1 cellular context compared by ENCODE assay signal in the genomic region with DNA sequence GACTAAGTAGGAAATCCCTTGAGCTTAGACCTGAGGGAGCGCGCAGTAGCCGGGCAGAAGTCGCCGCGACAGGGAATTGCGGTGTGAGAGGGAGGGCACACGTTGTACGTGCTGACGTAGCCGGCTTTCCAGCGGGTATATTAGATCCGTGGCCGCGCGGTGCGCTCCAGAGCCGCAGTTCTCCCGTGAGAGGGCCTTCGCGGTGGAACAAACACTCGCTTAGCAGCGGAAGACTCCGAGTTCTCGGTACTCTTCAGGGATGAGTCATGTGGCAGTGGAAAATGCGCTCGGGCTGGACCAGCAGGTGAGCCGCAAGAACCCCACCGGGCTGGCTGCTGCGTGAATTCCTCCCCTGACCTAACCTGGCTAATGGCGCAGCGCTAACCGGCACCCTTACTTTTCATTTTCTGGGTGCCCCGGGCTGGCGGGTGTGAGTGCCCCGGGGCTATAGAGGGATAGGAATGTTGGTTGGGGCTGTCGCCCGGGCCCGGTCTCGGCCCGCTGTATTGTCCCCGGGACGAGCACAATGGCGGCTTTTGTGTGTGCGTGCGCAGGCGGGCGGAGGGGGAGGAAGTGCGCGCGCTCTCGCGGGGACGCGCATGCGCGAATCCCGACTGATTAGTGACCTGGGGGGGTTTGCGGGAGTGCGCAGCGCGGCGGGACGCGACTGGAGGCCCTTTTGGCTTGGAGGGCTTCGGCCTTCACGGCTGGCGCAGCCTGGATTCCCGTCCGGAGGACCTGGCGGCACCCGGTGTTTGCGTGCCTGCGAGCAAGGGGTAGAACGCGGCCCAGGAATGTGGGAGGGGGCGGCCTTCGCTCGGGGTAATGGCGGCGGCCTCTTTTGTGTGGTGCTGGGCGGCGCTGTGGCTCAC.
TF ChIP-seq lines count a peak whose summit lies in the region.

A gene (plus strand): TSS at position 169 of the 872 bp plus-strand sequence. CDS start 91 bp downstream, at position 260.

TF ChIP-seq in K562, 482 proteins besides CTCF, POLR2A, EP300 and RAD21 (continued from another document and continues in another):
- TF ChIP-seq, protein P1, sequence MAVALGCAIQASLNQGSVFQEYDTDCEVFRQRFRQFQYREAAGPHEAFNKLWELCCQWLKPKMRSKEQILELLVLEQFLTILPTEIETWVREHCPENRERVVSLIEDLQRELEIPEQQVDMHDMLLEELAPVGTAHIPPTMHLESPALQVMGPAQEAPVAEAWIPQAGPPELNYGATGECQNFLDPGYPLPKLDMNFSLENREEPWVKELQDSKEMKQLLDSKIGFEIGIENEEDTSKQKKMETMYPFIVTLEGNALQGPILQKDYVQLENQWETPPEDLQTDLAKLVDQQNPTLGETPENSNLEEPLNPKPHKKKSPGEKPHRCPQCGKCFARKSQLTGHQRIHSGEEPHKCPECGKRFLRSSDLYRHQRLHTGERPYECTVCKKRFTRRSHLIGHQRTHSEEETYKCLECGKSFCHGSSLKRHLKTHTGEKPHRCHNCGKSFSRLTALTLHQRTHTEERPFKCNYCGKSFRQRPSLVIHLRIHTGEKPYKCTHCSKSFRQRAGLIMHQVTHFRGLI (CRISPR knock-in tag; IDR thresholded peaks at IDR 0.05), result no peak
- TF ChIP-seq POLR2AphosphoS5 (IDR thresholded peaks at IDR 0.05; ENCODE audit: control insufficient read depth, insufficient read depth, low read depth, low read length), result peak; percentile 98
- no peak for TF ChIP-seq ZNF165 (CRISPR knock-in tag; IDR thresholded peaks at IDR 0.05; ENCODE audit: borderline replicate concordance)
- TF ChIP-seq, protein P2, sequence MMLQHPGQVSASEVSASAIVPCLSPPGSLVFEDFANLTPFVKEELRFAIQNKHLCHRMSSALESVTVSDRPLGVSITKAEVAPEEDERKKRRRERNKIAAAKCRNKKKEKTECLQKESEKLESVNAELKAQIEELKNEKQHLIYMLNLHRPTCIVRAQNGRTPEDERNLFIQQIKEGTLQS (IDR thresholded peaks at IDR 0.05), result peak; percentile 77
- TF ChIP-seq, protein P2 (CRISPR knock-in tag; conservative IDR thresholded peaks at IDR 0.05), result peak; percentile 79
- no peak for TF ChIP-seq ZNF224 (CRISPR knock-in tag; IDR thresholded peaks at IDR 0.05)
- TF ChIP-seq PHB (CRISPR knock-in tag; IDR thresholded peaks at IDR 0.05), result no peak
- no peak for TF ChIP-seq ILK (tag; IDR thresholded peaks at IDR 0.05; ENCODE audit: borderline replicate concordance, low read depth)
- TF ChIP-seq HOXB6 (CRISPR knock-in tag; IDR thresholded peaks at IDR 0.05; ENCODE audit: borderline replicate concordance), result no peak
- TF ChIP-seq STAG1 (CRISPR knock-in tag; IDR thresholded peaks at IDR 0.05; ENCODE audit: borderline replicate concordance), result 0 out of 2 replicates have a peak, but pooled peaks have one; percentile 6
- TF ChIP-seq, protein P3, sequence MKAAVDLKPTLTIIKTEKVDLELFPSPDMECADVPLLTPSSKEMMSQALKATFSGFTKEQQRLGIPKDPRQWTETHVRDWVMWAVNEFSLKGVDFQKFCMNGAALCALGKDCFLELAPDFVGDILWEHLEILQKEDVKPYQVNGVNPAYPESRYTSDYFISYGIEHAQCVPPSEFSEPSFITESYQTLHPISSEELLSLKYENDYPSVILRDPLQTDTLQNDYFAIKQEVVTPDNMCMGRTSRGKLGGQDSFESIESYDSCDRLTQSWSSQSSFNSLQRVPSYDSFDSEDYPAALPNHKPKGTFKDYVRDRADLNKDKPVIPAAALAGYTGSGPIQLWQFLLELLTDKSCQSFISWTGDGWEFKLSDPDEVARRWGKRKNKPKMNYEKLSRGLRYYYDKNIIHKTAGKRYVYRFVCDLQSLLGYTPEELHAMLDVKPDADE (conservative IDR thresholded peaks at IDR 0.05; ENCODE audit: control insufficient read depth, low read depth, low read length), result peak; percentile 48; the same call in 1 of the 2 replicates
- no peak for TF ChIP-seq PHB2 (IDR thresholded peaks at IDR 0.05; ENCODE audit: low read depth)
- TF ChIP-seq, protein P4, sequence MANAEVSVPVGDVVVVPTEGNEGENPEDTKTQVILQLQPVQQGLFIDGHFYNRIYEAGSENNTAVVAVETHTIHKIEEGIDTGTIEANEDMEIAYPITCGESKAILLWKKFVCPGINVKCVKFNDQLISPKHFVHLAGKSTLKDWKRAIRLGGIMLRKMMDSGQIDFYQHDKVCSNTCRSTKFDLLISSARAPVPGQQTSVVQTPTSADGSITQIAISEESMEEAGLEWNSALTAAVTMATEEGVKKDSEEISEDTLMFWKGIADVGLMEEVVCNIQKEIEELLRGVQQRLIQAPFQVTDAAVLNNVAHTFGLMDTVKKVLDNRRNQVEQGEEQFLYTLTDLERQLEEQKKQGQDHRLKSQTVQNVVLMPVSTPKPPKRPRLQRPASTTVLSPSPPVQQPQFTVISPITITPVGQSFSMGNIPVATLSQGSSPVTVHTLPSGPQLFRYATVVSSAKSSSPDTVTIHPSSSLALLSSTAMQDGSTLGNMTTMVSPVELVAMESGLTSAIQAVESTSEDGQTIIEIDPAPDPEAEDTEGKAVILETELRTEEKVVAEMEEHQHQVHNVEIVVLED (CRISPR knock-in tag; IDR thresholded peaks at IDR 0.05), result peak; percentile 93
- peak; percentile 69 for TF ChIP-seq RBM39 (optimal IDR thresholded peaks at IDR 0.05; ENCODE audit: low read depth, low read length)
- peak; percentile 24 for TF ChIP-seq EP400 (IDR thresholded peaks at IDR 0.05)
- peak; percentile 59 for TF ChIP-seq RBBP5 (IDR thresholded peaks at IDR 0.05; ENCODE audit: borderline replicate concordance, insufficient read depth, low read length, poor library complexity, severe bottlenecking)
- TF ChIP-seq, protein P5, sequence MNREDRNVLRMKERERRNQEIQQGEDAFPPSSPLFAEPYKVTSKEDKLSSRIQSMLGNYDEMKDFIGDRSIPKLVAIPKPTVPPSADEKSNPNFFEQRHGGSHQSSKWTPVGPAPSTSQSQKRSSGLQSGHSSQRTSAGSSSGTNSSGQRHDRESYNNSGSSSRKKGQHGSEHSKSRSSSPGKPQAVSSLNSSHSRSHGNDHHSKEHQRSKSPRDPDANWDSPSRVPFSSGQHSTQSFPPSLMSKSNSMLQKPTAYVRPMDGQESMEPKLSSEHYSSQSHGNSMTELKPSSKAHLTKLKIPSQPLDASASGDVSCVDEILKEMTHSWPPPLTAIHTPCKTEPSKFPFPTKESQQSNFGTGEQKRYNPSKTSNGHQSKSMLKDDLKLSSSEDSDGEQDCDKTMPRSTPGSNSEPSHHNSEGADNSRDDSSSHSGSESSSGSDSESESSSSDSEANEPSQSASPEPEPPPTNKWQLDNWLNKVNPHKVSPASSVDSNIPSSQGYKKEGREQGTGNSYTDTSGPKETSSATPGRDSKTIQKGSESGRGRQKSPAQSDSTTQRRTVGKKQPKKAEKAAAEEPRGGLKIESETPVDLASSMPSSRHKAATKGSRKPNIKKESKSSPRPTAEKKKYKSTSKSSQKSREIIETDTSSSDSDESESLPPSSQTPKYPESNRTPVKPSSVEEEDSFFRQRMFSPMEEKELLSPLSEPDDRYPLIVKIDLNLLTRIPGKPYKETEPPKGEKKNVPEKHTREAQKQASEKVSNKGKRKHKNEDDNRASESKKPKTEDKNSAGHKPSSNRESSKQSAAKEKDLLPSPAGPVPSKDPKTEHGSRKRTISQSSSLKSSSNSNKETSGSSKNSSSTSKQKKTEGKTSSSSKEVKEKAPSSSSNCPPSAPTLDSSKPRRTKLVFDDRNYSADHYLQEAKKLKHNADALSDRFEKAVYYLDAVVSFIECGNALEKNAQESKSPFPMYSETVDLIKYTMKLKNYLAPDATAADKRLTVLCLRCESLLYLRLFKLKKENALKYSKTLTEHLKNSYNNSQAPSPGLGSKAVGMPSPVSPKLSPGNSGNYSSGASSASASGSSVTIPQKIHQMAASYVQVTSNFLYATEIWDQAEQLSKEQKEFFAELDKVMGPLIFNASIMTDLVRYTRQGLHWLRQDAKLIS (CRISPR knock-in tag; IDR thresholded peaks at IDR 0.05), result peak; percentile 98
- peak; percentile 36 for TF ChIP-seq EGR1 (conservative IDR thresholded peaks at IDR 0.05)
- TF ChIP-seq ETV6 (IDR thresholded peaks at IDR 0.05; ENCODE audit: borderline replicate concordance in 1 of 2, low read depth in 2 of 2, low read length in 1 of 2), result 0 out of 4 replicates have a peak, but pooled peaks of 1 of the 2 experiments have one; percentile 31
- TF ChIP-seq ETV6 (CRISPR knock-in tag; IDR thresholded peaks at IDR 0.05; ENCODE audit: borderline replicate concordance), result no peak
- TF ChIP-seq, protein P6, sequence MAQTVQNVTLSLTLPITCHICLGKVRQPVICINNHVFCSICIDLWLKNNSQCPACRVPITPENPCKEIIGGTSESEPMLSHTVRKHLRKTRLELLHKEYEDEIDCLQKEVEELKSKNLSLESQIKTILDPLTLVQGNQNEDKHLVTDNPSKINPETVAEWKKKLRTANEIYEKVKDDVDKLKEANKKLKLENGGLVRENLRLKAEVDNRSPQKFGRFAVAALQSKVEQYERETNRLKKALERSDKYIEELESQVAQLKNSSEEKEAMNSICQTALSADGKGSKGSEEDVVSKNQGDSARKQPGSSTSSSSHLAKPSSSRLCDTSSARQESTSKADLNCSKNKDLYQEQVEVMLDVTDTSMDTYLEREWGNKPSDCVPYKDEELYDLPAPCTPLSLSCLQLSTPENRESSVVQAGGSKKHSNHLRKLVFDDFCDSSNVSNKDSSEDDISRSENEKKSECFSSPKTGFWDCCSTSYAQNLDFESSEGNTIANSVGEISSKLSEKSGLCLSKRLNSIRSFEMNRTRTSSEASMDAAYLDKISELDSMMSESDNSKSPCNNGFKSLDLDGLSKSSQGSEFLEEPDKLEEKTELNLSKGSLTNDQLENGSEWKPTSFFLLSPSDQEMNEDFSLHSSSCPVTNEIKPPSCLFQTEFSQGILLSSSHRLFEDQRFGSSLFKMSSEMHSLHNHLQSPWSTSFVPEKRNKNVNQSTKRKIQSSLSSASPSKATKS (CRISPR knock-in tag; IDR thresholded peaks at IDR 0.05), result no peak
- TF ChIP-seq KAT8 (IDR thresholded peaks at IDR 0.05; ENCODE audit: low read depth), result no peak
- peak; percentile 93 for TF ChIP-seq SMAD1 (IDR thresholded peaks at IDR 0.05; ENCODE audit: low read depth, low read length, partially characterized antibody)
- TF ChIP-seq, protein P7, sequence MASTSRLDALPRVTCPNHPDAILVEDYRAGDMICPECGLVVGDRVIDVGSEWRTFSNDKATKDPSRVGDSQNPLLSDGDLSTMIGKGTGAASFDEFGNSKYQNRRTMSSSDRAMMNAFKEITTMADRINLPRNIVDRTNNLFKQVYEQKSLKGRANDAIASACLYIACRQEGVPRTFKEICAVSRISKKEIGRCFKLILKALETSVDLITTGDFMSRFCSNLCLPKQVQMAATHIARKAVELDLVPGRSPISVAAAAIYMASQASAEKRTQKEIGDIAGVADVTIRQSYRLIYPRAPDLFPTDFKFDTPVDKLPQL (IDR thresholded peaks at IDR 0.05; ENCODE audit: extremely low read depth, insufficient read length), result peak; percentile 91
- TF ChIP-seq, protein P8, sequence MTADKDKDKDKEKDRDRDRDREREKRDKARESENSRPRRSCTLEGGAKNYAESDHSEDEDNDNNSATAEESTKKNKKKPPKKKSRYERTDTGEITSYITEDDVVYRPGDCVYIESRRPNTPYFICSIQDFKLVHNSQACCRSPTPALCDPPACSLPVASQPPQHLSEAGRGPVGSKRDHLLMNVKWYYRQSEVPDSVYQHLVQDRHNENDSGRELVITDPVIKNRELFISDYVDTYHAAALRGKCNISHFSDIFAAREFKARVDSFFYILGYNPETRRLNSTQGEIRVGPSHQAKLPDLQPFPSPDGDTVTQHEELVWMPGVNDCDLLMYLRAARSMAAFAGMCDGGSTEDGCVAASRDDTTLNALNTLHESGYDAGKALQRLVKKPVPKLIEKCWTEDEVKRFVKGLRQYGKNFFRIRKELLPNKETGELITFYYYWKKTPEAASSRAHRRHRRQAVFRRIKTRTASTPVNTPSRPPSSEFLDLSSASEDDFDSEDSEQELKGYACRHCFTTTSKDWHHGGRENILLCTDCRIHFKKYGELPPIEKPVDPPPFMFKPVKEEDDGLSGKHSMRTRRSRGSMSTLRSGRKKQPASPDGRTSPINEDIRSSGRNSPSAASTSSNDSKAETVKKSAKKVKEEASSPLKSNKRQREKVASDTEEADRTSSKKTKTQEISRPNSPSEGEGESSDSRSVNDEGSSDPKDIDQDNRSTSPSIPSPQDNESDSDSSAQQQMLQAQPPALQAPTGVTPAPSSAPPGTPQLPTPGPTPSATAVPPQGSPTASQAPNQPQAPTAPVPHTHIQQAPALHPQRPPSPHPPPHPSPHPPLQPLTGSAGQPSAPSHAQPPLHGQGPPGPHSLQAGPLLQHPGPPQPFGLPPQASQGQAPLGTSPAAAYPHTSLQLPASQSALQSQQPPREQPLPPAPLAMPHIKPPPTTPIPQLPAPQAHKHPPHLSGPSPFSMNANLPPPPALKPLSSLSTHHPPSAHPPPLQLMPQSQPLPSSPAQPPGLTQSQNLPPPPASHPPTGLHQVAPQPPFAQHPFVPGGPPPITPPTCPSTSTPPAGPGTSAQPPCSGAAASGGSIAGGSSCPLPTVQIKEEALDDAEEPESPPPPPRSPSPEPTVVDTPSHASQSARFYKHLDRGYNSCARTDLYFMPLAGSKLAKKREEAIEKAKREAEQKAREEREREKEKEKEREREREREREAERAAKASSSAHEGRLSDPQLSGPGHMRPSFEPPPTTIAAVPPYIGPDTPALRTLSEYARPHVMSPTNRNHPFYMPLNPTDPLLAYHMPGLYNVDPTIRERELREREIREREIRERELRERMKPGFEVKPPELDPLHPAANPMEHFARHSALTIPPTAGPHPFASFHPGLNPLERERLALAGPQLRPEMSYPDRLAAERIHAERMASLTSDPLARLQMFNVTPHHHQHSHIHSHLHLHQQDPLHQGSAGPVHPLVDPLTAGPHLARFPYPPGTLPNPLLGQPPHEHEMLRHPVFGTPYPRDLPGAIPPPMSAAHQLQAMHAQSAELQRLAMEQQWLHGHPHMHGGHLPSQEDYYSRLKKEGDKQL (CRISPR knock-in tag; IDR thresholded peaks at IDR 0.05; ENCODE audit: borderline replicate concordance), result no peak
- TF ChIP-seq ZFX (CRISPR knock-in tag; IDR thresholded peaks at IDR 0.05), result peak; percentile 84
- TF ChIP-seq, protein P9, sequence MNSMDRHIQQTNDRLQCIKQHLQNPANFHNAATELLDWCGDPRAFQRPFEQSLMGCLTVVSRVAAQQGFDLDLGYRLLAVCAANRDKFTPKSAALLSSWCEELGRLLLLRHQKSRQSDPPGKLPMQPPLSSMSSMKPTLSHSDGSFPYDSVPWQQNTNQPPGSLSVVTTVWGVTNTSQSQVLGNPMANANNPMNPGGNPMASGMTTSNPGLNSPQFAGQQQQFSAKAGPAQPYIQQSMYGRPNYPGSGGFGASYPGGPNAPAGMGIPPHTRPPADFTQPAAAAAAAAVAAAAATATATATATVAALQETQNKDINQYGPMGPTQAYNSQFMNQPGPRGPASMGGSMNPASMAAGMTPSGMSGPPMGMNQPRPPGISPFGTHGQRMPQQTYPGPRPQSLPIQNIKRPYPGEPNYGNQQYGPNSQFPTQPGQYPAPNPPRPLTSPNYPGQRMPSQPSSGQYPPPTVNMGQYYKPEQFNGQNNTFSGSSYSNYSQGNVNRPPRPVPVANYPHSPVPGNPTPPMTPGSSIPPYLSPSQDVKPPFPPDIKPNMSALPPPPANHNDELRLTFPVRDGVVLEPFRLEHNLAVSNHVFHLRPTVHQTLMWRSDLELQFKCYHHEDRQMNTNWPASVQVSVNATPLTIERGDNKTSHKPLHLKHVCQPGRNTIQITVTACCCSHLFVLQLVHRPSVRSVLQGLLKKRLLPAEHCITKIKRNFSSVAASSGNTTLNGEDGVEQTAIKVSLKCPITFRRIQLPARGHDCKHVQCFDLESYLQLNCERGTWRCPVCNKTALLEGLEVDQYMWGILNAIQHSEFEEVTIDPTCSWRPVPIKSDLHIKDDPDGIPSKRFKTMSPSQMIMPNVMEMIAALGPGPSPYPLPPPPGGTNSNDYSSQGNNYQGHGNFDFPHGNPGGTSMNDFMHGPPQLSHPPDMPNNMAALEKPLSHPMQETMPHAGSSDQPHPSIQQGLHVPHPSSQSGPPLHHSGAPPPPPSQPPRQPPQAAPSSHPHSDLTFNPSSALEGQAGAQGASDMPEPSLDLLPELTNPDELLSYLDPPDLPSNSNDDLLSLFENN (IDR thresholded peaks at IDR 0.05; ENCODE audit: low read depth in 2 of 2, low read length in 2 of 2), result peak in 1 of 2 experiments; percentile 18; a peak in 1 of 4 replicates
